11 cellular contexts compared by ENCODE assay signal in genomic region chr1:37557402-37557801, GRCh38. TPM values are rescaled to one million over a fixed set of nuclear protein-coding genes. Genes with fewer than 3 reads are reported as not detected.
DNase-seq lines count a peak whose midpoint lies in the region; ATAC-seq and TF ChIP-seq lines count a peak whose summit lies in the region.
"Had no signal": no experiment of that assay in that cellular context is flagged by ENCODE, and none has a peak within 500 bp of the region (broad histone marks: within the 10 kb centered on the region; RNA-seq: fewer than 3 reads in every experiment).

No MANE protein-coding gene starts in this region.

- no peak overlapping the region for H2BK15ac ChIP-seq in mesendoderm (replicated peaks; ENCODE audit: low read depth)

- no peak overlapping the region for H2AK5ac ChIP-seq in mesendoderm (ENCODE audit: low read length)

- H4K8ac ChIP-seq in mesendoderm (ENCODE audit: low read depth, low read length) = no peak overlapping the region

- peak overlapping the region; percentile 75 for H3K56ac ChIP-seq in mesendoderm (ENCODE audit: low read length)

- H3K4ac ChIP-seq in mesendoderm (ENCODE audit: low read depth, low read length) = no peak overlapping the region

- H3K18ac ChIP-seq in mesendoderm (ENCODE audit: low read length) = no peak overlapping the region

- no peak for TF ChIP-seq EP300 in Ishikawa (IDR thresholded peaks at IDR 0.05; ENCODE audit: borderline replicate concordance)

- POLR2A ChIA-PET in activated CD8-positive, alpha-beta T cell treated with anti-CD3 and anti-CD28 coated beads, Interleukin-2, amount 10 ng/mL, durations not matched to agents 7 days and 5 days (lab: Charles Lee) = interaction anchor here (0.7 to 1.5 kb wide), 2 partner anchors 38 to 136 kb away, joined by 3 to 4 read pairs; no protein-coding TSS in a partner anchor

- H3K9ac ChIP-seq in mesendoderm (ENCODE audit: low read length) = no peak overlapping the region
- H3K9ac ChIP-seq in subcutaneous abdominal adipose tissue (ENCODE audit: low read length in 5 of 5) = peak overlapping the region in 1 of 5 donors; percentile 9

- H3K4me3 Mint-ChIP-seq in activated CD8-positive, alpha-beta T cell treated with anti-CD3 and anti-CD28 coated beads, Interleukin-2, amount 10 ng/mL, durations not matched to agents 7 days and 5 days = no peak overlapping the region
- H3K4me3 Mint-ChIP-seq: activated naive CD4-positive, alpha-beta T cell treated with anti-CD3 and anti-CD28 coated beads for 36 hours had no signal

- H3K4me1 Mint-ChIP-seq in activated CD8-positive, alpha-beta T cell treated with anti-CD3 and anti-CD28 coated beads, Interleukin-2, amount 10 ng/mL, durations not matched to agents 7 days and 5 days (ENCODE audit: low read depth) = peaks cover 32% of the 10 kb centered on the region

- peaks cover 12% of the 10 kb centered on the region for H3K79me1 ChIP-seq in mesendoderm (ENCODE audit: low read length)

- no peak overlapping the region for H2BK120ac ChIP-seq in mesendoderm (ENCODE audit: low read depth, low read length)

- H3K27me3 ChIP-seq in dorsolateral prefrontal cortex (no peaks in the 10 kb centered on the region), mesendoderm (ENCODE audit: insufficient read depth, low read length, poor library complexity) (no peaks in the 10 kb centered on the region), subcutaneous abdominal adipose tissue (ENCODE audit: control insufficient read depth in 5 of 5, insufficient read depth in 4 of 5, low read length in 5 of 5) (no peaks in the 10 kb centered on the region)

- peaks cover 0 to 3% (median 0%) of the 10 kb centered on the region in 5 donors for H3K9me3 ChIP-seq in subcutaneous abdominal adipose tissue (ENCODE audit: control insufficient read depth in 5 of 5, low read length in 5 of 5)

- H3K9me3 Mint-ChIP-seq in activated CD8-positive, alpha-beta T cell treated with anti-CD3 and anti-CD28 coated beads, Interleukin-2, amount 10 ng/mL, durations not matched to agents 7 days and 5 days (ENCODE audit: insufficient read depth) = no peaks in the 10 kb centered on the region
- H3K9me3 Mint-ChIP-seq: activated naive CD4-positive, alpha-beta T cell treated with anti-CD3 and anti-CD28 coated beads for 36 hours had no signal

- intact Hi-C loops in dorsolateral prefrontal cortex (cut with DNase I) = loop anchor here (5.0 to 10.0 kb wide), 3 partner anchors 35 to 297 kb away; partner anchors contain the start of genes MTF1 (in 1 of the 2) and ZC3H12A (in 1 of the 2)

- H3K36me3 ChIP-seq in mesendoderm (ENCODE audit: control insufficient read depth, insufficient read depth, low read length) (no peaks in the 10 kb centered on the region), subcutaneous abdominal adipose tissue (ENCODE audit: control insufficient read depth in 5 of 5, insufficient read depth in 5 of 5, low read length in 5 of 5) (peaks cover 0 to 11% (median 1%) of the 10 kb centered on the region in 5 donors)

- H3K79me2 ChIP-seq in mesendoderm (ENCODE audit: control insufficient read depth, insufficient read depth, low read length) = peaks cover 15% of the 10 kb centered on the region

- no peak overlapping the region for H3K23ac ChIP-seq in mesendoderm (ENCODE audit: low read length)

- H3K4me2 ChIP-seq in mesendoderm (ENCODE audit: low read length) = no peak overlapping the region

- no peak for ATAC-seq in activated CD8-positive, alpha-beta T cell treated with anti-CD3 and anti-CD28 coated beads, Interleukin-2, amount 10 ng/mL, durations not matched to agents 7 days and 5 days
- no peak for ATAC-seq in GM19328 (IDR thresholded peaks at IDR 0.05; ENCODE audit: unreplicated experiment)

- no peak for DNase-seq in dorsolateral prefrontal cortex
- DNase-seq in mesendoderm = no peak
- DNase-seq in activated naive CD4-positive, alpha-beta T cell treated with Interleukin-2 at 50 U/mL for 16 hours = no peak
- DNase-seq in activated CD8-positive, alpha-beta T cell treated with anti-CD3 and anti-CD28 coated beads, Interleukin-2, amount 10 ng/mL, durations not matched to agents 7 days and 5 days = no peak
- no peak for DNase-seq in caudate nucleus (lab: John Stamatoyannopoulos, UW)
- DNase-seq: activated naive CD4-positive, alpha-beta T cell treated with anti-CD3 and anti-CD28 coated beads for 36 hours; Kasumi-1 had no signal

- H3K4me1 ChIP-seq in mesendoderm (ENCODE audit: control insufficient read depth, low read depth, low read length) (peaks cover 4% of the 10 kb centered on the region), subcutaneous abdominal adipose tissue (ENCODE audit: control insufficient read depth in 5 of 5, insufficient read depth in 5 of 5, low read length in 5 of 5) (peaks cover 0 to 31% (median 28%) of the 10 kb centered on the region in 5 donors)

- H3K36me3 Mint-ChIP-seq in activated CD8-positive, alpha-beta T cell treated with anti-CD3 and anti-CD28 coated beads, Interleukin-2, amount 10 ng/mL, durations not matched to agents 7 days and 5 days (ENCODE audit: low read depth) = peaks cover 11% of the 10 kb centered on the region

- H3K27ac ChIP-seq in dorsolateral prefrontal cortex (peak overlapping the region in 34 of 59 donors; percentile 2 to 85 (median 50)), mesendoderm (ENCODE audit: low read depth, low read length) (no peak overlapping the region), subcutaneous abdominal adipose tissue (ENCODE audit: low read depth, low read length) (no peak overlapping the region), caudate nucleus (ENCODE audit: low read depth, low read length) (no peak overlapping the region)

- no peak for TF ChIP-seq CTCF in dorsolateral prefrontal cortex (IDR thresholded peaks at IDR 0.05 in 54 of 56, conservative IDR thresholded peaks at IDR 0.05 in 2 of 56; ENCODE audit: low read depth in 1 of 56, partially characterized antibody in 56 of 56)

- H3K27ac Mint-ChIP-seq in activated CD8-positive, alpha-beta T cell treated with anti-CD3 and anti-CD28 coated beads, Interleukin-2, amount 10 ng/mL, durations not matched to agents 7 days and 5 days = no peak overlapping the region
- H3K27ac Mint-ChIP-seq: activated naive CD4-positive, alpha-beta T cell treated with anti-CD3 and anti-CD28 coated beads for 36 hours had no signal

- no peak overlapping the region for H4K5ac ChIP-seq in mesendoderm (ENCODE audit: low read length)

- H2BK5ac ChIP-seq in mesendoderm (ENCODE audit: low read length) = no peak overlapping the region

- CTCF ChIA-PET in activated CD8-positive, alpha-beta T cell treated with anti-CD3 and anti-CD28 coated beads, Interleukin-2, amount 10 ng/mL, durations not matched to agents 7 days and 5 days (lab: Charles Lee) = interaction anchor here (0.9 to 2.0 kb wide), 3 partner anchors 43 to 302 kb away, joined by 3 to 6 read pairs (median 5); partner anchors contain the start of gene MEAF6

- H3K27me3 Mint-ChIP-seq in activated CD8-positive, alpha-beta T cell treated with anti-CD3 and anti-CD28 coated beads, Interleukin-2, amount 10 ng/mL, durations not matched to agents 7 days and 5 days (ENCODE audit: low read depth) = peaks cover 2% of the 10 kb centered on the region

- H3K4me3 ChIP-seq in dorsolateral prefrontal cortex (peak overlapping the region in 57 of 59 donors; percentile 24 to 73 (median 55)), mesendoderm (ENCODE audit: low read length) (no peak overlapping the region), subcutaneous abdominal adipose tissue (ENCODE audit: low read depth in 1 of 5, low read length in 5 of 5) (peak overlapping the region in 4 of 5 donors; percentile 53 to 76 (median 64))
- H3K4me3 ChIP-seq: skin epidermis had no signal

- no CpG with 5 or more reads among the region's 3 CpGs for WGBS in mesendoderm (ENCODE audit: extremely low coverage, insufficient coverage, low lambda C conversion rate)

- TF ChIP-seq RAD21 in Ishikawa (IDR thresholded peaks at IDR 0.05; ENCODE audit: low read depth) = no peak

TF ChIP-seq in Ishikawa, 13 proteins besides CTCF, POLR2A, EP300 and RAD21:
- TF ChIP-seq CREB1 (IDR thresholded peaks at IDR 0.05; ENCODE audit: low read depth) (no peak), MAX (IDR thresholded peaks at IDR 0.05) (0 out of 2 replicates have a peak, but pooled peaks have one; percentile 4)

RNA-seq across cellular contexts. Expression of gene DNALI1, which starts 0.7 kb away (rescaled TPM):
- total RNA-seq in dorsolateral prefrontal cortex = 10 to 100 TPM in 116 of 120 experiments, 1 to 10 TPM in 4; 8.9 to 29.1 (median 17.0) TPM
- polyA plus RNA-seq in mesendoderm (2013, experiment 1 of 2) = 8.0 TPM
- polyA plus RNA-seq in mesendoderm (2013, experiment 2 of 2) = 7.9 TPM
- total RNA-seq in activated CD8-positive, alpha-beta T cell treated with anti-CD3 and anti-CD28 coated beads, Interleukin-2, amount 10 ng/mL, durations not matched to agents 7 days and 5 days = not detected
- total RNA-seq: activated naive CD4-positive, alpha-beta T cell treated with anti-CD3 and anti-CD28 coated beads for 36 hours had no signal

RNA-seq across cellular contexts. Expression of gene SNIP1, which starts 3.3 kb away (rescaled TPM):
- 10 to 100 TPM in 118 of 120 experiments, 1 to 10 TPM in 2; 8.4 to 24.4 (median 16.7) TPM for total RNA-seq in dorsolateral prefrontal cortex
- polyA plus RNA-seq in mesendoderm (2013, experiment 1 of 2) = 5.2 TPM
- polyA plus RNA-seq in mesendoderm (2013, experiment 2 of 2) = 5.1 TPM
- 10 to 100 TPM; 24.1 to 27.7 TPM for total RNA-seq in activated CD8-positive, alpha-beta T cell treated with anti-CD3 and anti-CD28 coated beads, Interleukin-2, amount 10 ng/mL, durations not matched to agents 7 days and 5 days

RNA-seq across cellular contexts. Expression of gene GNL2, which starts 38.3 kb away (rescaled TPM):
- 10 to 100 TPM; 13.0 to 31.1 (median 20.2) TPM for total RNA-seq in dorsolateral prefrontal cortex
- polyA plus RNA-seq in mesendoderm (2013, experiment 1 of 2) = 235 TPM
- 230 TPM for polyA plus RNA-seq in mesendoderm (2013, experiment 2 of 2)
- total RNA-seq in activated CD8-positive, alpha-beta T cell treated with anti-CD3 and anti-CD28 coated beads, Interleukin-2, amount 10 ng/mL, durations not matched to agents 7 days and 5 days = 10 to 100 TPM; 50.8 to 54.4 TPM

RNA-seq across cellular contexts. Expression of gene MEAF6, which starts 42.8 kb away (rescaled TPM):
- 100 to 1,000 TPM in 57 of 120 experiments, 10 to 100 TPM in 63; 44.2 to 132 (median 98.7) TPM for total RNA-seq in dorsolateral prefrontal cortex
- polyA plus RNA-seq in mesendoderm (2013, experiment 1 of 2) = 42.9 TPM
- polyA plus RNA-seq in mesendoderm (2013, experiment 2 of 2) = 44.9 TPM
- 10 to 100 TPM; 70.8 to 73.0 TPM for total RNA-seq in activated CD8-positive, alpha-beta T cell treated with anti-CD3 and anti-CD28 coated beads, Interleukin-2, amount 10 ng/mL, durations not matched to agents 7 days and 5 days

Comparison
In these comparisons a context has a peak if more than half of its experiments do, and no peak if none do; other contexts are left out.
1. H3K27ac ChIP-seq: peak in dorsolateral prefrontal cortex (34 of 59); none in mesendoderm (single experiment), subcutaneous abdominal adipose tissue (single experiment) and caudate nucleus (single experiment).
2. RNA of gene DNALI1, which starts 0.7 kb away (total RNA-seq): 8.9 to 29.1 TPM in dorsolateral prefrontal cortex; not detected in activated CD8-positive, alpha-beta T cell treated with anti-CD3 and anti-CD28 coated beads, Interleukin-2, amount 10 ng/mL, durations not matched to agents 7 days and 5 days; every median in the first group is over 4 times any median in the second.